Comparison of ENCODE assay signal across 13 cellular contexts in the genomic region with DNA sequence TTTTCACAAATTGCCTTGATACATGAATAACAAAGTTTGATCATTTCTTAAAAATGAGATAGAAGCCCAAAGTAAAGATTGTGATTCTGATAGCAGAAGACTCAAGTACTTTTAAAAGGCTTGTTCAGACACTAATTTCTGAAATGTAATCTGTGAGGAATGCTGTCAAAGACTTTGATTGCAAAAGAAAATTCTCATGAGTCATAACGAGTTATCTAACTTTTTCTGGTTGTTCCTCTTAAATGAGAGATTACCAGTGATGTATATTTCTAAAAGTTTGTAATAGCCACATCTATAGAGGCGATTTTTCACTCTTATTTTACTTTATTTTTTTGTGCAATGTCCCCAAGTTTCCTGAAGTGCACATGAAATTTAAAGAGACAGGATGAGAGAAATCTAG. TPM values are rescaled to one million over a fixed set of nuclear protein-coding genes. Genes with fewer than 3 reads are reported as not detected.
DNase-seq lines count a peak whose midpoint lies in the region; ATAC-seq and TF ChIP-seq lines count a peak whose summit lies in the region.
"Had no signal": no experiment of that assay in that cellular context is flagged by ENCODE, and none has a peak within 500 bp of the region (broad histone marks: within the 10 kb centered on the region; RNA-seq: fewer than 3 reads in every experiment).

No MANE protein-coding gene starts in this region.

- no peak overlapping the region for H3K4me2 ChIP-seq in OCI-LY1 (ENCODE audit: low read length)

- H3K79me2 ChIP-seq in OCI-LY1 (ENCODE audit: insufficient read depth, low read length), result no peaks in the 10 kb centered on the region

- H3F3A ChIP-seq in OCI-LY1 (ENCODE audit: insufficient read depth, low read length), result no peaks in the 10 kb centered on the region

- no peaks in the 10 kb centered on the region for H4K20me1 ChIP-seq in OCI-LY1 (ENCODE audit: insufficient read depth, low read length)

- H3K9me3 ChIP-seq in OCI-LY1 (ENCODE audit: low read length) (no peaks in the 10 kb centered on the region), colonic mucosa (no peaks in the 10 kb centered on the region)

- peak overlapping the region; percentile 62 for H3K27ac ChIP-seq in OCI-LY1 (ENCODE audit: low read depth, low read length, poor library complexity, severe bottlenecking)
- H3K27ac ChIP-seq in colonic mucosa, result no peak overlapping the region

- ATAC-seq in omental fat pad (ENCODE audit: low FRiP score), result peak; percentile 34
- no peak for ATAC-seq in HG03457 (IDR thresholded peaks at IDR 0.05; ENCODE audit: unreplicated experiment)
- ATAC-seq in GM19455 (IDR thresholded peaks at IDR 0.05; ENCODE audit: unreplicated experiment), result no peak
- ATAC-seq: activated CD8-positive, alpha-beta T cell treated with anti-CD3 and anti-CD28 coated beads for 36 hours; sciatic nerve; T-helper 17 cell had no signal

- DNase-seq in GM03348 (ENCODE audit: low spot score), result peak; percentile 59
- DNase-seq in epithelial cell of esophagus (ENCODE audit: low read depth), result peak; percentile 85
- DNase-seq in omental fat pad (ENCODE audit: low spot score), result no peak
- DNase-seq in colonic mucosa, result no peak
- DNase-seq in NCI-H1930 (lab: John Stamatoyannopoulos, UW), result no peak
- DNase-seq: activated CD8-positive, alpha-beta T cell treated with anti-CD3 and anti-CD28 coated beads for 36 hours; foreskin melanocyte; NCI-H1694; T-helper 17 cell had no signal

- no peak overlapping the region for H2AFZ ChIP-seq in OCI-LY1 (ENCODE audit: low read length)

- no peak overlapping the region for H3K9ac ChIP-seq in OCI-LY1 (ENCODE audit: low read length)
- no peak overlapping the region for H3K9ac ChIP-seq in colonic mucosa (ENCODE audit: low read depth in 2 of 2, low read length in 2 of 2)

- H3K36me3 ChIP-seq in OCI-LY1 (ENCODE audit: insufficient read depth, low read length), result 0 out of 2 replicates have a peak, but pooled peaks cover 3% of the 10 kb centered on the region
- H3K36me3 ChIP-seq in colonic mucosa, result no peaks in the 10 kb centered on the region

- intact Hi-C loops in colonic mucosa (cut with DNase I), result no loop called here

- H3K4me3 ChIP-seq in OCI-LY1 (ENCODE audit: low read depth, low read length, poor library complexity, severe bottlenecking), result no peak overlapping the region
- no peak overlapping the region for H3K4me3 ChIP-seq in epithelial cell of esophagus (ENCODE audit: low read length)
- no peak overlapping the region for H3K4me3 ChIP-seq in colonic mucosa

- H3K9me2 ChIP-seq in OCI-LY1 (ENCODE audit: low read depth, low read length), result no peaks in the 10 kb centered on the region

- H3K27me3 ChIP-seq in OCI-LY1 (ENCODE audit: insufficient read depth, low read length) (no peaks in the 10 kb centered on the region), colonic mucosa (no peaks in the 10 kb centered on the region)

- H3K4me1 ChIP-seq in OCI-LY1 (ENCODE audit: insufficient read depth, low read length, severe bottlenecking) (peaks cover 23% of the 10 kb centered on the region), colonic mucosa (peaks cover 4% of the 10 kb centered on the region)

- TF ChIP-seq CTCF in OCI-LY1 (IDR thresholded peaks at IDR 0.05; ENCODE audit: low read length) (no peak), epithelial cell of esophagus (IDR thresholded peaks at IDR 0.05; ENCODE audit: insufficient read depth, low read depth, low read length, missing control alignments) (no peak), omental fat pad (IDR thresholded peaks at IDR 0.05) (no peak), colonic mucosa (IDR thresholded peaks at IDR 0.05) (no peak)

RNA-seq across cellular contexts. Expression of gene PYGL, which starts 7.0 kb away (rescaled TPM):
- total RNA-seq in omental fat pad, result 100 to 1,000 TPM in 3 of 4 donors, 10 to 100 TPM in 1; 91.0 to 177 (median 117) TPM
- 10 to 100 TPM; 33.0 to 54.2 TPM for total RNA-seq in colonic mucosa

Comparison
In these comparisons a context has a peak if more than half of its experiments do, and no peak if none do; other contexts are left out.
1. DNase-seq: peak in GM03348 (single experiment) and epithelial cell of esophagus (single experiment); none in omental fat pad (single experiment), colonic mucosa (single experiment) and NCI-H1930 (0 of 2).